Comparison of ENCODE assay signal across 16 cellular contexts in the genomic region with DNA sequence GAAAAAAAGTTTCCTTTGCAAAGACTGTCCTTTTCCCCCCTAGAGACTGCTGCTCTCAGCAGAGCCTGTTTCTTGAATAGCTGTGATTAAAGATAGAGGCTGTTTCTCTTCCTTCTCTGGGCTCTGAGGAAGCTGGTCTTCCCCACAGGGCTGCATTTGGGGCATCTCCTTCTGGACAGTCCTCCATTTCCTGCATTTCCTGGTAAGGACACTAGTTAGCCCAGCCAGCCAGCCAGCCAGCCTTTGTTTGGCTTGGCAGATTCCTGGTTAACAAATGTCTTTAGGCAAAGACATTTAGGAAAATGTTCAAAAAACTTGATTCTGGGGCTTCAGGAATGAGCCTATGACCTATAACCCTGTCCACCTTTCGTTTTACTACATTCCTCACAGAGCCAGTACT. TPM values are rescaled to one million over a fixed set of nuclear protein-coding genes. Genes with fewer than 3 reads are reported as not detected.
"Had no signal": no experiment of that assay in that cellular context is flagged by ENCODE, and none has a peak within 500 bp of the region (broad histone marks: within the 10 kb centered on the region; RNA-seq: fewer than 3 reads in every experiment).

No MANE protein-coding gene starts in this region.

- H3K36me3 Mint-ChIP-seq: activated naive CD8-positive, alpha-beta T cell; immature natural killer cell had no signal

- H3K4me3 Mint-ChIP-seq: activated naive CD8-positive, alpha-beta T cell; activated T-cell treated with anti-CD3 and anti-CD28 coated beads, Interleukin-2, amount 50 U/mL, for 24 hours; neural crest cell had no signal

- H3K27me3 Mint-ChIP-seq: activated naive CD8-positive, alpha-beta T cell had no signal

- H3K36me3 ChIP-seq: breast epithelium, suprapubic skin, upper lobe of left lung had no signal

- H3K9me3 Mint-ChIP-seq: activated T-cell treated with anti-CD3 and anti-CD28 coated beads, Interleukin-2, amount 50 U/mL, for 24 hours; immature natural killer cell; neural crest cell had no signal

- H3K27me3 ChIP-seq: suprapubic skin, upper lobe of left lung had no signal

- H2AFZ ChIP-seq: parathyroid adenoma had no signal

- H3K27ac ChIP-seq: breast epithelium, parathyroid adenoma, suprapubic skin, upper lobe of left lung had no signal

- H3K79me2 ChIP-seq: parathyroid adenoma had no signal

- H3K9ac ChIP-seq: parathyroid adenoma had no signal

- H3K4me3 ChIP-seq: breast epithelium, suprapubic skin, upper lobe of left lung had no signal

- H3K9me3 ChIP-seq: breast epithelium, suprapubic skin, upper lobe of left lung had no signal

- DNase-seq: activated CD4-positive, CD25-positive, alpha-beta regulatory T cell; activated effector memory CD4-positive, alpha-beta T cell treated with anti-CD3 and anti-CD28 coated beads, Interleukin-2, amount 50 U/mL, for 16 hours; activated T-cell treated with anti-CD3 and anti-CD28 coated beads, Interleukin-2, amount 50 U/mL, for 24 hours; glutamatergic neuron; immature natural killer cell; stimulated activated naive CD4-positive, alpha-beta T cell treated with Interleukin-2 at 50 U/mL for 16 hours; T-helper 2 cell; upper lobe of left lung had no signal

- H3K4me1 ChIP-seq: breast epithelium, parathyroid adenoma, suprapubic skin, upper lobe of left lung had no signal

- H3K27ac Mint-ChIP-seq: activated naive CD8-positive, alpha-beta T cell; activated T-cell treated with anti-CD3 and anti-CD28 coated beads, Interleukin-2, amount 50 U/mL, for 24 hours had no signal

RNA-seq across cellular contexts. Expression of a gene that starts 34.0 kb away (rescaled TPM):
- total RNA-seq: breast epithelium, cerebellum, dermis blood vessel endothelial cell, neural crest cell, suprapubic skin, upper lobe of left lung had no signal
- polyA plus RNA-seq: esophagus, immature natural killer cell had no signal
